ENCODE assay signal across 24 cellular contexts in genomic region chr4:155643087-155643486, GRCh38.
"Had no signal": no experiment of that assay in that cellular context is flagged by ENCODE, and none has a peak within 500 bp of the region (broad histone marks: within the 10 kb centered on the region; RNA-seq: fewer than 3 reads in every experiment).

No MANE protein-coding gene starts in this region.

- H3K4me3 Mint-ChIP-seq: effector memory CD8-positive, alpha-beta T cell; endodermal cell; memory B cell had no signal

- H3K36me3 Mint-ChIP-seq: memory B cell had no signal

- H3K9me3 ChIP-seq: esophagus squamous epithelium, gastrocnemius medialis, heart right ventricle had no signal

- H3K4me1 Mint-ChIP-seq: memory B cell had no signal

- H3K9me3 Mint-ChIP-seq: endodermal cell, memory B cell had no signal

- H3K4me1 ChIP-seq: esophagus squamous epithelium, gastrocnemius medialis had no signal

- H3K36me3 ChIP-seq: esophagus squamous epithelium, gastrocnemius medialis, heart right ventricle had no signal

- H3K27me3 ChIP-seq: esophagus squamous epithelium, gastrocnemius medialis, heart right ventricle had no signal

- DNase-seq: effector CD8-positive, alpha-beta T cell; effector memory CD8-positive, alpha-beta T cell; endodermal cell; erythroblast; esophagus squamous epithelium; foreskin fibroblast; foreskin melanocyte; gastrocnemius medialis; glutamatergic neuron; head of caudate nucleus; heart right ventricle; hippocampal formation; kidney glomerular epithelial cell; left colon; left ventricle myocardium superior; mammary epithelial cell; mesendoderm; midbrain had no signal

- H3K4me3 ChIP-seq: coronary artery, esophagus squamous epithelium, gastrocnemius medialis, heart right ventricle, lung had no signal

- ATAC-seq: effector memory CD8-positive, alpha-beta T cell; esophagus mucosa; gastrocnemius medialis; heart right ventricle; left colon; left lobe of liver; left ventricle myocardium superior had no signal

- H3K27ac ChIP-seq: coronary artery, epithelial cell of prostate, esophagus squamous epithelium, gastrocnemius medialis, heart right ventricle had no signal

- H3K27me3 Mint-ChIP-seq: effector memory CD8-positive, alpha-beta T cell; memory B cell had no signal

- H3K27ac Mint-ChIP-seq: effector memory CD8-positive, alpha-beta T cell; endodermal cell; memory B cell had no signal
